Comparison of ENCODE assay signal across 20 cellular contexts in the genomic region with DNA sequence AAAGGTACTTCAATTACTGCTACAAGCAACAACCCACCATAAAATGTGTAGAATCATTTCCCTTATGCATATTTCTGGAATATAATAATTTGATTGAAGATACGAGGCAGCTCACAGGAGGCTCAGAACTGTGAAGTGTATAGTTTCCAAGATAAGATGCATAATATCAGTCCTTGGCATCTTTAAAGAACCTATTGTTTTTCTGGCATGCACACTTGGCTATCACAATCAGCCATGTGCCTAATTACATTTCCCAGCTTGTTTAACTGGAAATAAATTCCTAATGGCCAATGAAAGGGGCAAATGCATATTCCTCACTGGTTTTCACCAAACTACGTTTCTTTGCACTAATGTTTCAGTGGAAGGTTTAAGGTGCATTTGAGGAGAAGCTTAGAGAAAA.
"Had no signal": no experiment of that assay in that cellular context is flagged by ENCODE, and none has a peak within 500 bp of the region (broad histone marks: within the 10 kb centered on the region; RNA-seq: fewer than 3 reads in every experiment).

No MANE protein-coding gene starts in this region.

- H3K4me3 Mint-ChIP-seq: dendritic cell treated with granulocyte-macrophage colony-stimulating factor and Interleukin-4, amounts not matched to agents 40 ng/mL and 50 ng/mL, for 4 days; immature natural killer cell; natural killer cell treated with Interleukin-12 subunit alpha and Interleukin-12 subunit beta and Interleukin-15 and Interleukin-18, amount 100 ng/mL, for 72 hours; neural progenitor cell had no signal

- H3K27me3 ChIP-seq: esophagus squamous epithelium, gastroesophageal sphincter, left lung, neural progenitor cell, ovary, right atrium auricular region, stomach, tibial artery, upper lobe of right lung had no signal

- H3K9me3 Mint-ChIP-seq: natural killer cell treated with Interleukin-12 subunit alpha and Interleukin-12 subunit beta and Interleukin-15 and Interleukin-18, amount 100 ng/mL, for 72 hours; neural progenitor cell had no signal

- H3K27ac Mint-ChIP-seq: dendritic cell treated with granulocyte-macrophage colony-stimulating factor and Interleukin-4, amounts not matched to agents 40 ng/mL and 50 ng/mL, for 4 days; immature natural killer cell; natural killer cell treated with Interleukin-12 subunit alpha and Interleukin-12 subunit beta and Interleukin-15 and Interleukin-18, amount 100 ng/mL, for 72 hours; neural progenitor cell had no signal

- H3K4me1 Mint-ChIP-seq: immature natural killer cell, neural progenitor cell had no signal

- ATAC-seq: natural killer cell treated with Interleukin-12 subunit alpha and Interleukin-12 subunit beta and Interleukin-15 and Interleukin-18, amount 100 ng/mL, for 72 hours had no signal

- H3K4me1 ChIP-seq: gastroesophageal sphincter, neural progenitor cell had no signal

- H3K27ac ChIP-seq: neural progenitor cell had no signal

- DNase-seq: esophagus squamous epithelium; foreskin fibroblast; glutamatergic neuron; immature natural killer cell; left lung; midbrain; nucleus accumbens; small intestine; stimulated activated CD4-positive, alpha-beta T cell treated with anti-CD3 and anti-CD28 coated beads, Interleukin-12 subunit alpha, Interleukin-12 subunit beta, amount 100 ng/mL, for 4 hours; stimulated activated naive CD4-positive, alpha-beta T cell; stomach; upper lobe of right lung had no signal

- H3K4me3 ChIP-seq: esophagus squamous epithelium, gastroesophageal sphincter, left lung, lung, neural progenitor cell, ovary, right atrium auricular region, stomach, tibial artery, upper lobe of right lung had no signal

- H3K36me3 Mint-ChIP-seq: natural killer cell treated with Interleukin-12 subunit alpha and Interleukin-12 subunit beta and Interleukin-15 and Interleukin-18, amount 100 ng/mL, for 72 hours had no signal

- H3K9ac ChIP-seq: neural progenitor cell had no signal

- H3K36me3 ChIP-seq: left lung, neural progenitor cell, ovary had no signal

- H3K9me3 ChIP-seq: esophagus squamous epithelium, gastroesophageal sphincter, left lung, ovary, right atrium auricular region, stomach, tibial artery, upper lobe of right lung had no signal
